9 cellular contexts compared by ENCODE assay signal in the genomic region with DNA sequence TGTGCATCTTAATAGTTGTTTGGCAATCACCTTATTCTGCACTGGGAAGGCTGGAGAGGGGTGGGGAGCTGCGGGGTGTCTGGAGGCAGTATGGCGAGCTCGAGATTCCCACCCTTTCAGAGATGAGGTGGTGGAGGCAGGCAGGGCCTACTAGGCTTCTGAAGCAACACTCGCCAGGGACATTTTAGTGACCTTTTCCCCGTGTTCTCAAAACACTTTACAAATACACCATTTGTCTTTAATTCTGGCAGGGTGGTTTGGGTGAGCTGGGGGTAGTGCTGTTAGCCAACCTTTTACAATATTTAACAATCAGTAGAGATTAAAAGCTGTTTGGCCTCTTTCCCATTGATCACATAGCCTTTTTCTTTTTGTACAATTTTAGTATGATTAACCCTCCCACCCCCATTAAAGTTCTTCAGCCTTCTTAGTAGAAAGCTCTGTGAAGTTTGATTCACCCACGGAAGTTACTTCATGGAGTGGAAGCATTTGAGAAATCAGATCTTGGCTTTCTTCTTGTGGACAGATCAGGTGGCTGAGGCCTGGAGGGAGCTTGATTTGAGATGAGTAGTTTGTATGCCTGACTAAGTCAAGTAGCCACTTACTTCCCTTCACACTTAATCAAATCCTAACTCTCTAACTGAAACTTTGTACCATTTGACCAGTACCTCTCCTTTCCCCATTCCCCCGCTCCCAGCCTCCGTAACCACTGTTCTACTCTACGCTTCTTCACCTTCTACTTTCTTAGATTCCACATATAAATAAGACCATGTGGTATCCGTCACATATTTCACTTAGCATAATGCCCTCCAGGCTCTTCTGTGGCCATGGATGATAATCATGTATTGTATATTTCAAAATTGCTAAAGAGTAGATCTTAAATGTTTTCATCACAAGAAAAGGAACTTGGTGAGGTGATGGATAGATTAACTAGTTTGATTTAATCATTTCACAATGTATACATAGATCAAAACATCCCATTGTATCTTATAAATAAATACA. TPM values are rescaled to one million over a fixed set of nuclear protein-coding genes. Genes with fewer than 3 reads are reported as not detected.
DNase-seq lines count a peak whose midpoint lies in the region; ATAC-seq and TF ChIP-seq lines count a peak whose summit lies in the region.
"Had no signal": no experiment of that assay in that cellular context is flagged by ENCODE, and none has a peak within 500 bp of the region (broad histone marks: within the 10 kb centered on the region; RNA-seq: fewer than 3 reads in every experiment).

No MANE protein-coding gene starts in this region.

- ATAC-seq in GM21381 (IDR thresholded peaks at IDR 0.05; ENCODE audit: unreplicated experiment) (peak; percentile 31), RWPE2 (ENCODE audit: low read depth) (peak; percentile 34; the same call in 2 of the 3 replicates), sciatic nerve (peak; percentile 77), Right ventricle myocardium inferior (no peak)

- no peaks in the 10 kb centered on the region for H3K27me3 ChIP-seq in RWPE2 (ENCODE audit: insufficient read depth, poor library complexity, severe bottlenecking)

- intact Hi-C loops in sciatic nerve (cut with DNase I) (no loop called here), Right ventricle myocardium inferior (cut with DNase I) (no loop called here)

- no peaks in the 10 kb centered on the region for H3K36me3 ChIP-seq in RWPE2 (ENCODE audit: low read depth)

- no peak for DNase-seq in RWPE2 (ENCODE audit: low spot score)
- DNase-seq in epithelial cell of prostate (ENCODE audit: low read depth, low spot score) = no peak
- DNase-seq in sciatic nerve (ENCODE audit: low spot score) = no peak
- DNase-seq in Right ventricle myocardium inferior (ENCODE audit: missing footprints) = no peak
- no peak for DNase-seq in cerebellar cortex (ENCODE audit: low spot score)
- no peak for DNase-seq in caudate nucleus (lab: John Stamatoyannopoulos, UW)
- DNase-seq: DMS79, GOT3 had no signal

- TF ChIP-seq CTCF in RWPE2 (IDR thresholded peaks at IDR 0.05; ENCODE audit: poor library complexity, severe bottlenecking) = no peak

- H3K4me1 ChIP-seq in RWPE2 (ENCODE audit: insufficient read depth, poor library complexity, severe bottlenecking) = peaks cover 13% of the 10 kb centered on the region

- H3K9me3 ChIP-seq in RWPE2 (ENCODE audit: severe bottlenecking) = no peaks in the 10 kb centered on the region

- H3K4me3 ChIP-seq in RWPE2 (ENCODE audit: severe bottlenecking) = no peak overlapping the region

- H3K27ac ChIP-seq in RWPE2 (ENCODE audit: poor library complexity, severe bottlenecking) = no peak overlapping the region
- peak overlapping the region; percentile 76 for H3K27ac ChIP-seq in epithelial cell of prostate
- H3K27ac ChIP-seq in caudate nucleus (ENCODE audit: low read depth, low read length) = no peak overlapping the region

RNA-seq across cellular contexts. Expression of a gene that starts 41.0 kb away (rescaled TPM):
- total RNA-seq in sciatic nerve (18.8 TPM), Right ventricle myocardium inferior (11.3 TPM)
